8 cellular contexts compared by ENCODE assay signal in genomic region chr22:23180893-23181762, GRCh38. TPM values are rescaled to one million over a fixed set of nuclear protein-coding genes. Genes with fewer than 3 reads are reported as not detected.
DNase-seq lines count a peak whose midpoint lies in the region; ATAC-seq and TF ChIP-seq lines count a peak whose summit lies in the region.

No MANE protein-coding gene starts in this region.

- intact Hi-C loops in colonic mucosa (cut with DNase I): no loop called here

- no peak for ATAC-seq in omental fat pad (ENCODE audit: low FRiP score)
- ATAC-seq in GM18907 (IDR thresholded peaks at IDR 0.05; ENCODE audit: unreplicated experiment): no peak

- H3K4me1 ChIP-seq in colonic mucosa (peaks cover 23% of the 10 kb centered on the region), muscle layer of colon (ENCODE audit: insufficient read depth, low read length) (peaks cover 53% of the 10 kb centered on the region)

- H3K4me3 ChIP-seq in colonic mucosa: peak overlapping the region; percentile 64
- peak overlapping the region; percentile 71 to 73 for H3K4me3 ChIP-seq in muscle layer of colon (ENCODE audit: low read depth in 1 of 2, low read length in 2 of 2)

- H3K27me3 ChIP-seq in colonic mucosa (no peaks in the 10 kb centered on the region), muscle layer of colon (ENCODE audit: control insufficient read depth in 1 of 2, insufficient read depth in 2 of 2, low read length in 2 of 2) (no peaks in the 10 kb centered on the region)

- H3K9ac ChIP-seq in colonic mucosa (ENCODE audit: low read depth in 2 of 2, low read length in 2 of 2): peak overlapping the region in 1 of 2 donors; percentile 68
- H3K9ac ChIP-seq in muscle layer of colon (ENCODE audit: low read length): no peak overlapping the region

- H3K36me3 ChIP-seq in colonic mucosa (no peaks in the 10 kb centered on the region), muscle layer of colon (ENCODE audit: insufficient read depth, low read length) (no peaks in the 10 kb centered on the region)

- TF ChIP-seq CTCF in GM13977 (IDR thresholded peaks at IDR 0.05; ENCODE audit: extremely low read depth, insufficient read depth, missing control alignments): no peak
- TF ChIP-seq CTCF in colonic mucosa (IDR thresholded peaks at IDR 0.05): no peak
- TF ChIP-seq CTCF in omental fat pad (IDR thresholded peaks at IDR 0.05): no peak

- H3K9me3 ChIP-seq in colonic mucosa (no peaks in the 10 kb centered on the region), muscle layer of colon (ENCODE audit: low read length) (no peaks in the 10 kb centered on the region)

- H3K27ac ChIP-seq in colonic mucosa: no peak overlapping the region
- H3K27ac ChIP-seq in muscle layer of colon (ENCODE audit: low read depth, low read length): no peak overlapping the region

- in situ Hi-C loops in GM13977 (cut with MboI; ENCODE audit: low pct_unique_long_range_greater_than_20kb, low sequenced_read_pairs, unreplicated experiment): loop anchor here (25.0 kb wide), 1 partner anchor 206 kb away; no protein-coding TSS in a partner anchor

- DNase-seq in GM13977 (ENCODE audit: low spot score): peak; percentile 77
- peak; percentile 60 for DNase-seq in RPMI8226
- DNase-seq in colonic mucosa: no peak
- no peak for DNase-seq in CD1c-positive myeloid dendritic cell (ENCODE audit: extremely low spot score)
- no peak for DNase-seq in omental fat pad (ENCODE audit: low spot score)
- no peak for DNase-seq in GM03348 (ENCODE audit: low spot score)

RNA-seq across cellular contexts. Expression of gene BCR, which starts 0.8 kb away (rescaled TPM):
- 10 to 100 TPM; 39.2 to 57.8 TPM for total RNA-seq in colonic mucosa
- 100 to 1,000 TPM in 1 of 4 donors, 10 to 100 TPM in 3; 34.8 to 128 (median 51.4) TPM for total RNA-seq in omental fat pad

RNA-seq across cellular contexts. Expression of gene RAB36, which starts 35.9 kb away (rescaled TPM):
- 1 to 10 TPM in 1 of 2 donors, under 1 TPM in 1; 0.98 to 2.3 TPM for total RNA-seq in colonic mucosa
- 1 to 10 TPM; 1.6 to 5.7 (median 2.9) TPM for total RNA-seq in omental fat pad

RNA-seq across cellular contexts. Expression of gene RSPH14, which starts 39.3 kb away (rescaled TPM):
- total RNA-seq in colonic mucosa (under 1 TPM; 0.45 to 0.69 TPM), omental fat pad (1 to 10 TPM in 1 of 4 donors, not detected in 3; 1.3 TPM)

Comparison
In these comparisons a context has a peak if more than half of its experiments do, and no peak if none do; other contexts are left out.
1. DNase-seq: peak in GM13977 (single experiment) and RPMI8226 (single experiment); none in colonic mucosa (single experiment), CD1c-positive myeloid dendritic cell (single experiment), omental fat pad (single experiment) and GM03348 (single experiment).